Comparison of ENCODE assay signal across 37 cellular contexts in the genomic region with DNA sequence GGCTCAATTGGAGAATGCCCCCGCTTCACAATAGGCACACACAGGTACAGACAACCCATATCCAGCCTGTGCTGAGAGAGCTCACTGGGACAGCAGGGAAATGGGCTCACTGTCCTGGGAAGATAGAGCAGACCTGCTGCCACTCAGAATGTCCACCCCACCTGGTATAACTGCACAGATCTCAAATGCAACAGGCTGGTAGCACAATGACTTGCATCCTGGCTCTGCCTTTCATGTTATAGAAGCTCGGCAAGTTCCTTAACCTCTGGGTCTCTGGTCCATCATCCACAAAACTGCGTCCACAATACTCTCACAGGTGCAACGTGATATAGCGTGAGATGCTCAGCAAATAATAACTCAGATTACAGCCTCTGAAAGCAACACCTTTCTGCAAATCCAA.
"Had no signal": no experiment of that assay in that cellular context is flagged by ENCODE, and none has a peak within 500 bp of the region (broad histone marks: within the 10 kb centered on the region; RNA-seq: fewer than 3 reads in every experiment).

No MANE protein-coding gene starts in this region.

- H3K36me3 Mint-ChIP-seq: activated naive CD4-positive, alpha-beta T cell treated with anti-CD3 and anti-CD28 coated beads, Interleukin-2, amount 50 U/mL, for 72 hours had no signal

- H3K9me3 ChIP-seq: adrenal gland, body of pancreas, breast epithelium, Peyer's patch had no signal

- H3K4me3 Mint-ChIP-seq: activated B cell treated with CpG ODN at 0.5 μM for 24 hours; activated CD8-positive, alpha-beta T cell treated with anti-CD3 and anti-CD28 coated beads for 36 hours; activated naive CD4-positive, alpha-beta T cell treated with anti-CD3 and anti-CD28 coated beads for 36 hours; activated T-cell treated with anti-CD3 and anti-CD28 coated beads, Interleukin-2, amount 50 U/mL, for 4 hours; activated T-helper 1 cell treated with anti-CD3 and anti-CD28 coated beads, Interleukin-12 subunit alpha, Interleukin-12 subunit beta, Interleukin-2, Interleukin-4 antibody, amounts not matched to agents 30 ng/mL and 10 ng/mL and 1 ng/mL, durations not matched to agents 14 hours and 24 hours and 36 hours; IgD-negative memory B cell had no signal

- H3K4me1 ChIP-seq: adrenal gland, body of pancreas, breast epithelium, Peyer's patch had no signal

- H3K9me3 Mint-ChIP-seq: activated B cell treated with CpG ODN at 0.5 μM for 24 hours; activated CD8-positive, alpha-beta T cell treated with anti-CD3 and anti-CD28 coated beads for 36 hours; activated naive CD4-positive, alpha-beta T cell treated with anti-CD3 and anti-CD28 coated beads for 36 hours; activated naive CD4-positive, alpha-beta T cell treated with anti-CD3 and anti-CD28 coated beads, Interleukin-2, amount 50 U/mL, for 72 hours; activated T-cell treated with anti-CD3 and anti-CD28 coated beads, Interleukin-2, amount 50 U/mL, for 4 hours; activated T-helper 1 cell treated with anti-CD3 and anti-CD28 coated beads, Interleukin-12 subunit alpha, Interleukin-12 subunit beta, Interleukin-2, Interleukin-4 antibody, amounts not matched to agents 30 ng/mL and 10 ng/mL and 1 ng/mL, durations not matched to agents 14 hours and 24 hours and 36 hours had no signal

- DNase-seq: activated B cell treated with CpG ODN at 0.5 μM for 24 hours; activated CD4-positive, alpha-beta T cell treated with anti-CD3 and anti-CD28 coated beads for 4 hours; activated CD4-positive, alpha-beta T cell treated with anti-CD3 and anti-CD28 coated beads, Interleukin-2, amount 50 U/mL, for 1 hour; activated CD4-positive, CD25-positive, alpha-beta regulatory T cell treated with anti-CD3 and anti-CD28 coated beads, Interleukin-2, amount 50 U/mL, for 72 hours; activated CD8-positive, alpha-beta memory T cell treated with anti-CD3 and anti-CD28 coated beads, Interleukin-2, amount 50 U/mL, for 4 hours; activated CD8-positive, alpha-beta T cell treated with anti-CD3 and anti-CD28 coated beads for 36 hours; activated gamma-delta T cell treated with Interleukin-2 at 50 U/mL for 16 hours; activated naive CD4-positive, alpha-beta T cell treated with anti-CD3 and anti-CD28 coated beads for 36 hours; activated T-cell treated with anti-CD3 and anti-CD28 coated beads for 4 hours; activated T-cell treated with anti-CD3 and anti-CD28 coated beads, Interleukin-2, amount 50 U/mL, for 4 hours; body of pancreas; Karpas-422; KBM-7; NCI-H1105; NCI-H1417 treated with DMSO at 0.1 percent for 48 hours; NCI-H187 treated with DMSO at 0.1 percent for 48 hours; NCI-H2081; NCI-H226; NCI-H446 treated with DMSO at 0.1 percent for 48 hours; NCI-H524; NCI-H69; NCI-H82; NK-92 treated with Interleukin-12 subunit alpha and Interleukin-12 subunit beta, amount 100 ng/mL, for 24 hours; PC-3; Peyer's patch; Right ventricle myocardium superior; SW 1271; T-helper 1 cell; T-helper 2 cell; T-helper 9 cell had no signal

- ATAC-seq: activated CD8-positive, alpha-beta T cell treated with anti-CD3 and anti-CD28 coated beads for 36 hours; activated naive CD4-positive, alpha-beta T cell treated with anti-CD3 and anti-CD28 coated beads, Interleukin-2, amount 50 U/mL, for 72 hours; activated T-cell treated with anti-CD3 and anti-CD28 coated beads, Interleukin-2, amount 50 U/mL, for 4 hours; body of pancreas; PC-3 had no signal

- H3K27ac ChIP-seq: adrenal gland, body of pancreas, breast epithelium, Peyer's patch, RWPE1, VCaP had no signal

- H3K27ac Mint-ChIP-seq: activated B cell treated with CpG ODN at 0.5 μM for 24 hours; activated CD8-positive, alpha-beta T cell treated with anti-CD3 and anti-CD28 coated beads for 36 hours; activated naive CD4-positive, alpha-beta T cell treated with anti-CD3 and anti-CD28 coated beads for 36 hours; activated T-helper 1 cell treated with anti-CD3 and anti-CD28 coated beads, Interleukin-12 subunit alpha, Interleukin-12 subunit beta, Interleukin-2, Interleukin-4 antibody, amounts not matched to agents 30 ng/mL and 10 ng/mL and 1 ng/mL, durations not matched to agents 14 hours and 24 hours and 36 hours; IgD-negative memory B cell had no signal

- H3K4me3 ChIP-seq: adrenal gland, body of pancreas, breast epithelium, Peyer's patch had no signal

- H3K36me3 ChIP-seq: adrenal gland, breast epithelium, Peyer's patch had no signal

- H3K4me1 Mint-ChIP-seq: activated B cell treated with CpG ODN at 0.5 μM for 24 hours had no signal
